8 cellular contexts compared by ENCODE assay signal in genomic region chr2:231667096-231667427, GRCh38. TPM values are rescaled to one million over a fixed set of nuclear protein-coding genes. Genes with fewer than 3 reads are reported as not detected.
A peak's percentile ranks its signal among the peaks of the same experiment; 100 is the strongest.
DNase-seq lines count a peak whose midpoint lies in the region; ATAC-seq and TF ChIP-seq lines count a peak whose summit lies in the region.

No MANE protein-coding gene starts in this region.

- TF ChIP-seq POLR2A in IMR-90 (IDR thresholded peaks at IDR 0.05; ENCODE audit: low read depth, low read length): no peak

- intact Hi-C loops in IMR-90 (cut with micrococcal nuclease): loop anchor here (2.0 kb wide), 1 partner anchor 54 kb away; no protein-coding TSS in a partner anchor

- peaks cover 4% of the 10 kb centered on the region for H3K36me3 Mint-ChIP-seq in endothelial cell (ENCODE audit: low read depth, unreplicated experiment)

- peaks cover 12% of the 10 kb centered on the region for H3K27me3 Mint-ChIP-seq in endothelial cell (ENCODE audit: unreplicated experiment)

- no peak for TF ChIP-seq RAD21 in IMR-90 (IDR thresholded peaks at IDR 0.05; ENCODE audit: low read length)

- H3K9ac ChIP-seq in IMR-90 (ENCODE audit: low read depth, low read length): peak overlapping the region; percentile 96

- H3K9me3 Mint-ChIP-seq in endothelial cell (ENCODE audit: unreplicated experiment): no peaks in the 10 kb centered on the region

- H2BK120ac ChIP-seq in IMR-90 (ENCODE audit: low read depth, low read length): peak overlapping the region; percentile 88

- H3K4me1 Mint-ChIP-seq in endothelial cell (ENCODE audit: unreplicated experiment): peaks cover 17% of the 10 kb centered on the region

- DNase-seq in IMR-90 (no peak), endothelial cell (ENCODE audit: low spot score) (no peak), HK-2 (ENCODE audit: unreplicated experiment) (no peak), NCI-H1048 (lab: John Stamatoyannopoulos, UW) (no peak)

- H3K9me1 ChIP-seq in IMR-90 (ENCODE audit: insufficient read depth, low read length): peaks cover 13% of the 10 kb centered on the region

- peak overlapping the region; percentile 88 for H3K4me2 ChIP-seq in IMR-90 (ENCODE audit: low read depth, low read length)

- no peak overlapping the region for H2AFZ ChIP-seq in ACC112 (ENCODE audit: low read length, unreplicated experiment)
- H2AFZ ChIP-seq in IMR-90 (replicated peaks; ENCODE audit: low read length, poor library complexity): peak overlapping the region; percentile 97
- H2AFZ ChIP-seq in neuron (ENCODE audit: low read depth, low read length): peak overlapping the region; percentile 79

- H3K27ac Mint-ChIP-seq in endothelial cell (ENCODE audit: unreplicated experiment): peak overlapping the region; percentile 92

- peaks cover 15% of the 10 kb centered on the region for H3K4me1 ChIP-seq in ACC112 (ENCODE audit: control insufficient read depth, insufficient read depth, low read length, unreplicated experiment)
- H3K4me1 ChIP-seq in IMR-90 (ENCODE audit: control insufficient read depth, insufficient read depth, low read length): peaks cover 15% of the 10 kb centered on the region
- H3K4me1 ChIP-seq in neuron (ENCODE audit: insufficient read depth, low read length): peaks cover 16% of the 10 kb centered on the region

- POLR2A ChIA-PET in IMR-90 (lab: Charles Lee; ENCODE audit: unreplicated experiment): interaction anchor here (0.6 to 1.4 kb wide), 2 partner anchors 41 to 213 kb away, joined by 4 to 7 read pairs; partner anchors contain the start of gene PTMA

- H2AK5ac ChIP-seq in IMR-90 (ENCODE audit: low read depth, low read length): peak overlapping the region; percentile 100

- H3K14ac ChIP-seq in IMR-90 (replicated peaks; ENCODE audit: low read depth, low read length): peak overlapping the region; percentile 99

- H3K79me2 ChIP-seq in ACC112 (ENCODE audit: control insufficient read depth, insufficient read depth, low read length, unreplicated experiment): no peaks in the 10 kb centered on the region

- H3K27me3 ChIP-seq in ACC112 (ENCODE audit: insufficient read depth, low read length): no peaks in the 10 kb centered on the region
- no peaks in the 10 kb centered on the region for H3K27me3 ChIP-seq in IMR-90 (ENCODE audit: control insufficient read depth, insufficient read depth, low read length)
- H3K27me3 ChIP-seq in neuron (ENCODE audit: insufficient read depth, low read length): no peaks in the 10 kb centered on the region

- peak overlapping the region; percentile 100 for H2AK9ac ChIP-seq in IMR-90 (replicated peaks; ENCODE audit: low read depth, low read length, poor library complexity)

- peak overlapping the region; percentile 65 for H4K5ac ChIP-seq in IMR-90 (ENCODE audit: low read depth, low read length)

- no peaks in the 10 kb centered on the region for H4K20me1 ChIP-seq in IMR-90 (ENCODE audit: insufficient read depth, low read length)

- TF ChIP-seq CTCF in IMR-90 (conservative IDR thresholded peaks at IDR 0.05; ENCODE audit: low read depth, low read length) (no peak), endothelial cell (IDR thresholded peaks at IDR 0.05; ENCODE audit: unreplicated experiment) (no peak)

- 35% methylated on average over 5 of the region's 11 CpGs; no CpG with 5 or more reads in 1 of the 2 experiments for WGBS in IMR-90 (ENCODE audit: extremely low coverage in 2 of 2, insufficient read length in 1 of 2), 2 experiments

- H3K27ac ChIP-seq in ACC112 (ENCODE audit: low read depth, low read length): peak overlapping the region; percentile 79
- H3K27ac ChIP-seq in IMR-90 (ENCODE audit: insufficient read depth, low read length): peak overlapping the region; percentile 99

- H3K18ac ChIP-seq in IMR-90 (ENCODE audit: low read depth, low read length): peak overlapping the region; percentile 17; the same call in 1 of the 2 replicates

- H3K56ac ChIP-seq in IMR-90 (ENCODE audit: extremely low read depth, insufficient read depth, low read length): peak overlapping the region; percentile 33; the same call in 1 of the 2 replicates

- peak overlapping the region; percentile 50 for H2BK5ac ChIP-seq in IMR-90 (ENCODE audit: low read depth, low read length, poor library complexity, severe bottlenecking)

- peak overlapping the region; percentile 89; the same call in 1 of the 3 replicates for H2BK15ac ChIP-seq in IMR-90 (ENCODE audit: low read depth, low read length)

- H3K4me3 Mint-ChIP-seq in endothelial cell (ENCODE audit: unreplicated experiment): no peak overlapping the region

- no peak for ATAC-seq in IMR-90 (ENCODE audit: low read depth)
- no peak for ATAC-seq in HG02623 (IDR thresholded peaks at IDR 0.05; ENCODE audit: unreplicated experiment)
- no peak for ATAC-seq in HG03045 (IDR thresholded peaks at IDR 0.05; ENCODE audit: unreplicated experiment)

- peak overlapping the region; percentile 100 for H4K8ac ChIP-seq in IMR-90 (ENCODE audit: low read depth in 2 of 2, low read length in 2 of 2)

- peak overlapping the region; percentile 71 for H3K4me3 ChIP-seq in ACC112 (ENCODE audit: low read depth, low read length)
- H3K4me3 ChIP-seq in IMR-90 (ENCODE audit: insufficient read depth, low read depth, low read length): no peak overlapping the region; the same call in 1 of the 2 replicates
- H3K4me3 ChIP-seq in neuron (ENCODE audit: low read length): peak overlapping the region; percentile 27

- H2BK20ac ChIP-seq in IMR-90 (ENCODE audit: low read depth, low read length): peak overlapping the region; percentile 84; the same call in 1 of the 2 replicates

- peaks cover 2% of the 10 kb centered on the region; the same call in 1 of the 2 replicates for H3K9me3 ChIP-seq in IMR-90 (ENCODE audit: control insufficient read depth, insufficient read depth, low read length)
- H3K9me3 ChIP-seq in neuron (ENCODE audit: low read length): peaks cover 5% of the 10 kb centered on the region

- H3K36me3 ChIP-seq in ACC112 (ENCODE audit: insufficient read depth, low read length): no peaks in the 10 kb centered on the region
- H3K36me3 ChIP-seq in IMR-90 (ENCODE audit: control insufficient read depth, insufficient read depth, low read length): no peaks in the 10 kb centered on the region
- H3K36me3 ChIP-seq in neuron (ENCODE audit: insufficient read depth, low read length): no peaks in the 10 kb centered on the region

- H3K23ac ChIP-seq in IMR-90 (ENCODE audit: low read depth, low read length): no peak overlapping the region

- no TSS peak for BruUV-seq in IMR-90 (replicated peaks; lab: Mats Ljungman, UMichigan)

- peak overlapping the region; percentile 100 for H4K91ac ChIP-seq in IMR-90 (ENCODE audit: insufficient read depth, low read depth, low read length)

- CTCF ChIA-PET in IMR-90 (lab: Yijun Ruan, JAX): interaction anchor here (0.6 to 1.2 kb wide), 3 partner anchors 9 to 65 kb away, joined by 3 to 4 read pairs (median 3); partner anchors contain the start of gene PTMA

- peak overlapping the region; percentile 100 for H3K4ac ChIP-seq in IMR-90 (ENCODE audit: low read depth, low read length)

- in situ Hi-C loops in IMR-90 (cut with MboI; ENCODE audit: low sequenced_read_pairs): no loop called here

- dilution Hi-C loops in IMR-90 (cut with HindIII; ENCODE audit: low sequenced_read_pairs, unreplicated experiment): no loop called here

- peaks cover 0 to 22% of the 10 kb centered on the region in 2 experiments; a peak in 2 of 4 replicates for H3K79me1 ChIP-seq in IMR-90 (ENCODE audit: low read depth in 1 of 2, low read length in 2 of 2)

TF ChIP-seq in IMR-90, 13 proteins besides CTCF, POLR2A, EP300 and RAD21:
- TF ChIP-seq ELK1 (IDR thresholded peaks at IDR 0.05; ENCODE audit: borderline replicate concordance, low read depth, low read length) (no peak), SMC3 (IDR thresholded peaks at IDR 0.05; ENCODE audit: low read depth, low read length) (no peak), USF2 (IDR thresholded peaks at IDR 0.05; ENCODE audit: low read depth, low read length) (no peak), CHD1 (IDR thresholded peaks at IDR 0.05; ENCODE audit: low read depth, low read length) (no peak), MAZ (IDR thresholded peaks at IDR 0.05; ENCODE audit: borderline replicate concordance, low read depth, low read length) (no peak), MXI1 (IDR thresholded peaks at IDR 0.05; ENCODE audit: borderline replicate concordance, low read depth, low read length) (no peak), RCOR1 (IDR thresholded peaks at IDR 0.05; ENCODE audit: insufficient replicate concordance, low read length) (no peak), CEBPB (IDR thresholded peaks at IDR 0.05; ENCODE audit: low read depth, low read length) (no peak)

RNA-seq across cellular contexts. Expression of gene PTMA, which starts 41.3 kb away (rescaled TPM):
- total RNA-seq in IMR-90 (2012; rRNA removed) (380 and 776 TPM in 2 replicates), endothelial cell (ENCODE audit: unreplicated experiment) (592 TPM)
- 647 and 742 TPM in 2 replicates for polyA plus RNA-seq in IMR-90 (2012; rRNA removed)
- 585 and 1,669 TPM in 2 replicates for polyA plus RNA-seq in IMR-90 (2012; cell fraction: cytosol; rRNA removed)
- 208 and 388 TPM in 2 replicates for polyA plus RNA-seq in IMR-90 (2012; cell fraction: nucleus; rRNA removed; ENCODE audit: low replicate concordance)
